ENCODE assay signal across 1 cellular context in the genomic region with DNA sequence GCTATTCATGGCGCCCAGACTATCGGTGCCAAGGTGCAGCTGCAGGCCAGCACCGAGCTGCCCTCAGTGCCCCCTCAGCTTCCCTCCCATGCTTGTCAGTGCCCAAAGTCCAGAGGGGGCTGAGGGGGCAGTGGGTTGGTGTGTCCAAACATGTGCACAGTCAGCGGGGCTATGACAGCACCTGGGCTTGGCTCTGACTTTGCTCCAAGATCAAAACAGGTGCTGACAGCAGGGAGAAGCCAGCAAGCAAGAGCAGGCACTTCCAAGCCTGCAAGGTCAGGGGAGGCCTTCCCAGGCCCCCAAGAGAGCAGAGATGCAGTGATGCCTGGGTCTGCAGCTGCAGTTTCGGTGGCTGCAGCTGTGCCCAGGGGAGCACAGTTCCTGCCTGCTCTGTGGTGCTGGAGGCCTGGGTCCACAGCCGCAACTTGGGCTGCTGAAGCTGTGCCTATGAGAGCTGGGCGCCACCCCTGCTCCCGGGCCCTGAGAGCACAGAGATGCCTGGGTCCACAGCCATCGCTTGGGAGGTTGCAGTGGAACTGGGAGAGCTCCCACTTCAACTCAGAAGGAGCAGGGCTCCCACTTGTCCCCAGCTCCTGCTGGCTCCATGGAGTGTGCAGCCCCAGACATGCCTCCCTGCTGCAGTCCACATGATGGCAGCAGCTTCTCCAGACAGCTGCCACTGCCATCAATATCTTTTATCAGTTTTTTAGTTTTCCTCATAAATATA.
TF ChIP-seq lines count a peak whose summit lies in the region.

No MANE protein-coding gene starts in this region.

TF ChIP-seq in H1, 55 proteins besides CTCF, POLR2A, EP300 and RAD21 (continued from another document):
- TF ChIP-seq SP2 (IDR thresholded peaks at IDR 0.05; ENCODE audit: low read length): no peak
- TF ChIP-seq TEAD4 (IDR thresholded peaks at IDR 0.05; ENCODE audit: low read depth, low read length): no peak
- TF ChIP-seq FOSL1 (IDR thresholded peaks at IDR 0.05; ENCODE audit: insufficient read depth, low read depth, low read length): no peak
- no peak for TF ChIP-seq RFX5 (IDR thresholded peaks at IDR 0.05; ENCODE audit: borderline replicate concordance, low read depth, low read length)
- no peak for TF ChIP-seq BCL11A (IDR thresholded peaks at IDR 0.05; ENCODE audit: low read depth in 2 of 2, low read length in 2 of 2)
- TF ChIP-seq POLR2AphosphoS5 (IDR thresholded peaks at IDR 0.05; ENCODE audit: low read depth, low read length): no peak
- TF ChIP-seq JUN (IDR thresholded peaks at IDR 0.05; ENCODE audit: low read depth, low read length): no peak
- no peak for TF ChIP-seq MAFK (IDR thresholded peaks at IDR 0.05; ENCODE audit: low read depth, low read length)
- no peak for TF ChIP-seq YY1 (IDR thresholded peaks at IDR 0.05; ENCODE audit: low read depth, low read length)
- TF ChIP-seq, protein P1, sequence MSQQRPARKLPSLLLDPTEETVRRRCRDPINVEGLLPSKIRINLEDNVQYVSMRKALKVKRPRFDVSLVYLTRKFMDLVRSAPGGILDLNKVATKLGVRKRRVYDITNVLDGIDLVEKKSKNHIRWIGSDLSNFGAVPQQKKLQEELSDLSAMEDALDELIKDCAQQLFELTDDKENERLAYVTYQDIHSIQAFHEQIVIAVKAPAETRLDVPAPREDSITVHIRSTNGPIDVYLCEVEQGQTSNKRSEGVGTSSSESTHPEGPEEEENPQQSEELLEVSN (IDR thresholded peaks at IDR 0.05): no peak
- no peak for TF ChIP-seq JUND (IDR thresholded peaks at IDR 0.05; ENCODE audit: low read length)
- TF ChIP-seq SIX5 (IDR thresholded peaks at IDR 0.05; ENCODE audit: low read depth, low read length): no peak
- no peak for TF ChIP-seq CBX8 (IDR thresholded peaks at IDR 0.05; ENCODE audit: borderline replicate concordance, low read depth, low read length)
- no peak for TF ChIP-seq CBX5 (IDR thresholded peaks at IDR 0.05; ENCODE audit: low read depth, low read length)
- TF ChIP-seq BRCA1 (IDR thresholded peaks at IDR 0.05; ENCODE audit: low read depth, low read length): no peak
- TF ChIP-seq EZH2 (IDR thresholded peaks at IDR 0.05; ENCODE audit: low read depth, low read length, severe bottlenecking): no peak
- TF ChIP-seq RBBP5 (IDR thresholded peaks at IDR 0.05; ENCODE audit: borderline replicate concordance, low read depth, low read length): no peak
- TF ChIP-seq GABPA (IDR thresholded peaks at IDR 0.05; ENCODE audit: borderline replicate concordance, insufficient read depth, low read length): no peak
- no peak for TF ChIP-seq ASH2L (IDR thresholded peaks at IDR 0.05; ENCODE audit: low read length)
